In the genomic region with DNA sequence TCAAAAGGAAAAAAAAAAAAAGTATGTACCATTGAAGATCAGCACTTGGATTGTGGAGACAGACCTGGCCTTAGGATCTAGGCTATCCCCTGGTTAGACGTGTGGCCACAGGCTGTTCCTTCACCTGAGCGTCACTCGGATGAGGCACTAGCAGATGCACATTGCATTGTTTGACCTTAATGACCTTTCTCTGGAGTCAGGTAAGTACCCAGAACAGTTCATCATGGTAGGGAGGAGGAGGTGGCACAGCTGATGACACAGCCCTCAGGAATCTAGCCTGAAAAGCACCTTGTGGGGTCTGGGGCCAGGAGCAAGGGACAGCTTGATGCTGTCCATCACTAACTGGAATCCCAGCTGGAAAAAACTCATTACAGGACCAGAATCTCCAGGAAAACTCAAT, we compare ENCODE assay signal across 1 cellular context.
TF ChIP-seq lines count a peak whose summit lies in the region.

No MANE protein-coding gene starts in this region.

TF ChIP-seq in HCT116, 20 proteins besides CTCF, POLR2A, EP300 and RAD21:
- TF ChIP-seq FOSL1 (IDR thresholded peaks at IDR 0.05; ENCODE audit: low read depth) (no peak), MAX (IDR thresholded peaks at IDR 0.05) (0 out of 2 replicates have a peak, but pooled peaks have one; percentile 19)
